ENCODE assay signal across 22 cellular contexts in genomic region chr2:110216803-110217202, GRCh38.
"Had no signal": no experiment of that assay in that cellular context is flagged by ENCODE, and none has a peak within 500 bp of the region (broad histone marks: within the 10 kb centered on the region; RNA-seq: fewer than 3 reads in every experiment).

No MANE protein-coding gene starts in this region.

- H3K79me2 ChIP-seq: parathyroid adenoma had no signal

- H2AFZ ChIP-seq: parathyroid adenoma had no signal

- H3K9ac ChIP-seq: parathyroid adenoma had no signal

- H3K9me3 ChIP-seq: prostate gland, suprapubic skin, thyroid gland had no signal

- H3K27ac ChIP-seq: dorsolateral prefrontal cortex, foreskin keratinocyte, heart left ventricle, parathyroid adenoma, prostate gland, suprapubic skin, thyroid gland had no signal

- ATAC-seq: esophagus mucosa, foreskin keratinocyte, heart left ventricle, left colon, left ventricle myocardium superior, sciatic nerve had no signal

- H3K36me3 ChIP-seq: heart left ventricle, prostate gland, suprapubic skin, thyroid gland had no signal

- DNase-seq: cortex of kidney; dorsolateral prefrontal cortex; effector CD8-positive, alpha-beta T cell; foreskin keratinocyte; heart left ventricle; hippocampal formation; left colon; left ventricle myocardium superior; mesenchymal stem cell; midbrain; naive B cell; small intestine; stimulated activated CD4-positive, alpha-beta T cell treated with anti-CD3 and anti-CD28 coated beads, Interleukin-12 subunit alpha, Interleukin-12 subunit beta, amount 100 ng/mL, for 4 hours; stimulated activated CD4-positive, alpha-beta T cell treated with anti-CD3 and anti-CD28 coated beads, Interleukin-2, amount 100 ng/mL, for 48 hours; stimulated activated naive CD4-positive, alpha-beta T cell treated with Interleukin-2 at 50 U/mL for 16 hours; thyroid gland had no signal

- H3K4me1 ChIP-seq: parathyroid adenoma, prostate gland had no signal

- H3K27me3 ChIP-seq: foreskin keratinocyte, suprapubic skin, thyroid gland had no signal

- H3K4me3 ChIP-seq: dorsolateral prefrontal cortex, heart left ventricle, lung, prostate gland, suprapubic skin, thyroid gland had no signal
